In genomic region chr12:2960432-2960956, GRCh38 we compare ENCODE assay signal across 1 cellular context.
TF ChIP-seq lines count a peak whose summit lies in the region.

No MANE protein-coding gene starts in this region.

TF ChIP-seq in HepG2, 621 proteins besides CTCF, POLR2A, EP300 and RAD21 (continued from another document and continues in another):
- TF ChIP-seq ZIK1 (CRISPR knock-in tag; IDR thresholded peaks at IDR 0.05; ENCODE audit: borderline replicate concordance, low read depth) (no peak), ZNF605 (CRISPR knock-in tag; IDR thresholded peaks at IDR 0.05) (0 out of 2 replicates have a peak, but pooled peaks have one; percentile 13), WIZ (CRISPR knock-in tag; IDR thresholded peaks at IDR 0.05) (no peak), FUBP1 (CRISPR knock-in tag; IDR thresholded peaks at IDR 0.05; ENCODE audit: borderline replicate concordance) (no peak), MEF2D (CRISPR knock-in tag; IDR thresholded peaks at IDR 0.05) (0 out of 2 replicates have a peak, but pooled peaks have one; percentile 9), ZNF441 (CRISPR knock-in tag; IDR thresholded peaks at IDR 0.05; ENCODE audit: borderline replicate concordance) (no peak), PTBP1 (IDR thresholded peaks at IDR 0.05; ENCODE audit: low read depth, low read length, poor library complexity, severe bottlenecking) (no peak), POLR2G (IDR thresholded peaks at IDR 0.05; ENCODE audit: low read depth, low read length) (peak; percentile 45; the same call in 1 of the 2 replicates), ZBTB7A (CRISPR knock-in tag; IDR thresholded peaks at IDR 0.05) (no peak), BRD4 (CRISPR knock-in tag; IDR thresholded peaks at IDR 0.05) (no peak), ZNF768 (CRISPR knock-in tag; IDR thresholded peaks at IDR 0.05) (no peak), REL (CRISPR knock-in tag; conservative IDR thresholded peaks at IDR 0.05) (no peak), GATAD1 (CRISPR knock-in tag; IDR thresholded peaks at IDR 0.05) (no peak; the same call in 1 of the 2 replicates), ZNF33B (CRISPR knock-in tag; IDR thresholded peaks at IDR 0.05) (no peak), RBAK (CRISPR knock-in tag; IDR thresholded peaks at IDR 0.05) (no peak), ZNF678 (CRISPR knock-in tag; IDR thresholded peaks at IDR 0.05) (no peak), ZNF766 (CRISPR knock-in tag; IDR thresholded peaks at IDR 0.05; ENCODE audit: borderline replicate concordance) (no peak), ZFP82 (CRISPR knock-in tag; IDR thresholded peaks at IDR 0.05; ENCODE audit: borderline replicate concordance) (no peak), ZNF570 (CRISPR knock-in tag; IDR thresholded peaks at IDR 0.05; ENCODE audit: borderline replicate concordance) (no peak), ZNF18 (CRISPR knock-in tag; IDR thresholded peaks at IDR 0.05; ENCODE audit: insufficient replicate concordance) (peak; percentile 20), DRAP1 (CRISPR knock-in tag; IDR thresholded peaks at IDR 0.05) (0 out of 2 replicates have a peak, but pooled peaks have one; percentile 21), ZBED4 (CRISPR knock-in tag; IDR thresholded peaks at IDR 0.05; ENCODE audit: borderline replicate concordance) (no peak), PHF8 (CRISPR knock-in tag; IDR thresholded peaks at IDR 0.05) (no peak), RORA (CRISPR knock-in tag; IDR thresholded peaks at IDR 0.05) (no peak), MED8 (CRISPR knock-in tag; IDR thresholded peaks at IDR 0.05; ENCODE audit: insufficient replicate concordance) (no peak), HNF4G (IDR thresholded peaks at IDR 0.05; ENCODE audit: borderline replicate concordance, low read depth, low read length) (no peak), HNF4G (CRISPR knock-in tag; IDR thresholded peaks at IDR 0.05; ENCODE audit: borderline replicate concordance, low read depth) (no peak), ZNF24 (IDR thresholded peaks at IDR 0.05) (no peak), ZNF557 (CRISPR knock-in tag; IDR thresholded peaks at IDR 0.05) (no peak), MEIS1 (CRISPR knock-in tag; IDR thresholded peaks at IDR 0.05; ENCODE audit: borderline replicate concordance) (no peak), MXD4 (CRISPR knock-in tag; IDR thresholded peaks at IDR 0.05) (no peak), ZNF280D (CRISPR knock-in tag; IDR thresholded peaks at IDR 0.05) (0 out of 2 replicates have a peak, but pooled peaks have one; percentile 46), SMAD3 (CRISPR knock-in tag; IDR thresholded peaks at IDR 0.05) (no peak), KLF16 (CRISPR knock-in tag; IDR thresholded peaks at IDR 0.05) (no peak), DBP (CRISPR knock-in tag; IDR thresholded peaks at IDR 0.05; ENCODE audit: not compliant biosample characterization) (no peak), ZNF550 (CRISPR knock-in tag; IDR thresholded peaks at IDR 0.05; ENCODE audit: borderline replicate concordance) (no peak), KLF6 (CRISPR knock-in tag; IDR thresholded peaks at IDR 0.05) (no peak), ZNF879 (CRISPR knock-in tag; IDR thresholded peaks at IDR 0.05) (0 out of 2 replicates have a peak, but pooled peaks have one; percentile 8), ZNF784 (CRISPR knock-in tag; IDR thresholded peaks at IDR 0.05; ENCODE audit: borderline replicate concordance) (0 out of 2 replicates have a peak, but pooled peaks have one; percentile 61), FOXO1 (CRISPR knock-in tag; IDR thresholded peaks at IDR 0.05) (no peak), ZNF547 (CRISPR knock-in tag; IDR thresholded peaks at IDR 0.05) (0 out of 2 replicates have a peak, but pooled peaks have one; percentile 30), CBFB (CRISPR knock-in tag; IDR thresholded peaks at IDR 0.05) (no peak), BCL3 (CRISPR knock-in tag; IDR thresholded peaks at IDR 0.05) (0 out of 2 replicates have a peak, but pooled peaks have one; percentile 50), ZNF430 (CRISPR knock-in tag; IDR thresholded peaks at IDR 0.05) (peak; percentile 9; the same call in 1 of the 2 replicates), ZBTB39 (CRISPR knock-in tag; IDR thresholded peaks at IDR 0.05) (0 out of 2 replicates have a peak, but pooled peaks have one; percentile 10), RFX1 (IDR thresholded peaks at IDR 0.05) (no peak), FOXK1 (CRISPR knock-in tag; IDR thresholded peaks at IDR 0.05; ENCODE audit: borderline replicate concordance, low read depth) (0 out of 2 replicates have a peak, but pooled peaks have one; percentile 8), ATF3 (CRISPR knock-in tag; IDR thresholded peaks at IDR 0.05) (no peak), GZF1 (CRISPR knock-in tag; IDR thresholded peaks at IDR 0.05) (no peak), NCOR1 (IDR thresholded peaks at IDR 0.05; ENCODE audit: borderline replicate concordance, low read length) (no peak), ZSCAN25 (CRISPR knock-in tag; IDR thresholded peaks at IDR 0.05) (no peak)
